8 cellular contexts compared by ENCODE assay signal in the genomic region with DNA sequence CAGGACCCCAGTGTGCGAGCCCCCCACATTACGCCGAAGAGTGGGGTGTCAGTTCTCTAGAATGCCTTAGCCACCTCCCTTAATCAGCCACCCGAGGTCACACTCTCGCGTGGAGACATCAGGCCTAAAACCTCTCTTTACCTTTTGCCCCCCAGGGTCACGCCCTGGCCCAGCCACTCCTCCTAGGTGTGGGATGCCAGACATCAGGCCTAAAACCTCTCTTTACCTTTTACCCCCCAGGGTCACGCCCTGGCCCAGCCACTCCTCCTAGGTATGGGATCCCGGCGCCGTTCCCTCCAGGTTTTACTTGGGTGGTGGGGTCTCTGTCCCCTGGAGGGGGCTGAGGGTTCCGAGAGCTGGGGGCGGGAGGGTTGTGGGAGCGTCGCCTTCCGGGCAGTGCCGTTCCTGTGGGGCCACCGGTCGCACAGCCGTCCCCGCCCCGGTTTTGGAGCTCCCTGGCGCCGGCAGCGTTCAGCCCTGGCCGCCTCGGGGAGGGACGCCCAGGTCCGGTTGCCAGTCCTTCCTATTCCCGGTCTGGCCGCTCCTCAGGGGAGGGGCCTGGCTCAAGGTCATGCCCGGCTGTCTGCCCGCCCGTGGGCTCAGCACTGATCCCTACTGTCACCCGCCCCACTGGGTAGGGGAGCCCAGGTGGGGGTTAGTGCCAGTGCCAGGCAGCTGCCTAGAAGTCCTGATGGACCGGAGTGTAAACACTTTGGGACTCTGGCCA. TPM values are rescaled to one million over a fixed set of nuclear protein-coding genes. Genes with fewer than 3 reads are reported as not detected.
DNase-seq lines count a peak whose midpoint lies in the region; FAIRE-seq and TF ChIP-seq lines count a peak whose summit lies in the region.

No MANE protein-coding gene starts in this region.

- H3K4me1 ChIP-seq in SK-N-SH (ENCODE audit: control insufficient read depth in 1 of 2, insufficient read depth in 2 of 2, low read depth in 1 of 2, low read length in 1 of 2) = peaks cover 6 to 7% of the 10 kb centered on the region in 2 experiments; a peak in 2 of 4 replicates
- H3K4me1 ChIP-seq in H1 (replicated peaks in 1 of 4; ENCODE audit: control insufficient read depth in 3 of 4, insufficient read depth in 4 of 4, low read length in 3 of 4) = peaks cover 0 to 7% (median 3%) of the 10 kb centered on the region in 4 experiments; a peak in 4 of 7 replicates
- H3K4me1 ChIP-seq in mesendoderm (ENCODE audit: control insufficient read depth, low read depth, low read length) = no peaks in the 10 kb centered on the region

- H3K9ac ChIP-seq in SK-N-SH = peak overlapping the region; percentile 87
- peak overlapping the region in 3 of 4 experiments; percentile 26 to 47 (median 45); a peak in 2 of 7 replicates for H3K9ac ChIP-seq in H1 (replicated peaks in 1 of 4; ENCODE audit: extremely low read depth in 1 of 4, low read depth in 3 of 4, low read length in 3 of 4)
- H3K9ac ChIP-seq in mesendoderm (ENCODE audit: low read length) = peak overlapping the region; percentile 72

- H3K18ac ChIP-seq in H1 (ENCODE audit: extremely low read depth, low read length) (no peak overlapping the region), mesendoderm (ENCODE audit: low read length) (peak overlapping the region; percentile 77)

- H2BK120ac ChIP-seq in H1 (replicated peaks; ENCODE audit: low read depth, low read length) = no peak overlapping the region
- H2BK120ac ChIP-seq in mesendoderm (ENCODE audit: low read depth, low read length) = no peak overlapping the region

- H2BK15ac ChIP-seq in H1 (ENCODE audit: low read length) (no peak overlapping the region), mesendoderm (replicated peaks; ENCODE audit: low read depth) (no peak overlapping the region)

- H2BK5ac ChIP-seq in H1 (ENCODE audit: low read depth, low read length) (no peak overlapping the region), mesendoderm (ENCODE audit: low read length) (no peak overlapping the region)

- no peak overlapping the region for H3K14ac ChIP-seq in H1 (ENCODE audit: insufficient read length)

- H3K27ac Mint-ChIP-seq in type B pancreatic cell = peak overlapping the region; percentile 70

- FAIRE-seq in H54 (lab: Jason Lieb, UNC) (no peak), H1 (lab: Jason Lieb, UNC) (no peak)

- H3K27ac ChIP-seq in SK-N-SH (ENCODE audit: low read depth in 2 of 2, low read length in 1 of 2) (no peak overlapping the region; a peak in 1 of 4 replicates), H1 (ENCODE audit: low read depth, low read length) (no peak overlapping the region), mesendoderm (ENCODE audit: low read depth, low read length) (no peak overlapping the region)

- TF ChIP-seq EP300 in SK-N-SH (IDR thresholded peaks at IDR 0.05; ENCODE audit: borderline replicate concordance in 1 of 2, low read depth in 1 of 2, low read length in 1 of 2) (no peak), H1 (IDR thresholded peaks at IDR 0.05; ENCODE audit: borderline replicate concordance in 1 of 2, low read depth in 2 of 2, low read length in 2 of 2) (no peak)

- no peaks in the 10 kb centered on the region for H3K9me2 ChIP-seq in SK-N-SH

- H3K4me2 ChIP-seq in SK-N-SH (peak overlapping the region; percentile 99), H1 (ENCODE audit: insufficient read depth in 1 of 2, low read depth in 2 of 2, low read length in 2 of 2) (peak overlapping the region; percentile 79 to 96), mesendoderm (ENCODE audit: low read length) (peak overlapping the region; percentile 73)

- H3F3A ChIP-seq in SK-N-SH (replicated peaks; ENCODE audit: insufficient read depth) = no peaks in the 10 kb centered on the region

- no peak overlapping the region for H4K91ac ChIP-seq in H1 (replicated peaks; ENCODE audit: insufficient read length, low read length)

- DNase-seq in COLO668 (lab: John Stamatoyannopoulos, UW; ENCODE audit: unreplicated experiment) = peak; percentile 53
- peak; percentile 35 for DNase-seq in H54 (ENCODE audit: insufficient read length, low spot score)
- peak; percentile 68 for DNase-seq in SK-N-SH
- DNase-seq in H1 (ENCODE audit: low read depth in 1 of 2, low spot score in 2 of 2) = peak in 1 of 2 experiments; percentile 64
- peak; percentile 29 for DNase-seq in mesendoderm
- DNase-seq in type B pancreatic cell (ENCODE audit: extremely low spot score, unreplicated experiment) = no peak
- no peak for DNase-seq in kidney glomerular epithelial cell (lab: John Stamatoyannopoulos, UW)
- no peak for DNase-seq in NCI-H524 treated with DMSO at 0.1 percent for 48 hours (lab: John Stamatoyannopoulos, UW)

- 0 out of 2 replicates have a peak, but pooled peaks cover 12% of the 10 kb centered on the region for H4K20me1 ChIP-seq in SK-N-SH (ENCODE audit: insufficient read depth)
- peaks cover 2 to 5% of the 10 kb centered on the region in 2 experiments for H4K20me1 ChIP-seq in H1 (replicated peaks in 1 of 2; ENCODE audit: control insufficient read depth in 1 of 2, insufficient read depth in 2 of 2, low read length in 2 of 2)

- H3K36me3 ChIP-seq in SK-N-SH (replicated peaks in 1 of 2; ENCODE audit: control insufficient read depth in 1 of 2, insufficient read depth in 2 of 2, low read length in 1 of 2) (peaks cover 0 to 13% of the 10 kb centered on the region in 2 experiments), H1 (ENCODE audit: control insufficient read depth in 2 of 4, insufficient read depth in 4 of 4, low read length in 3 of 4) (no peaks in the 10 kb centered on the region; a peak in 1 of 8 replicates), mesendoderm (ENCODE audit: control insufficient read depth, insufficient read depth, low read length) (no peaks in the 10 kb centered on the region)

- peak overlapping the region; percentile 70 for H2AFZ ChIP-seq in SK-N-SH (ENCODE audit: low read depth)
- no peak overlapping the region for H2AFZ ChIP-seq in H1 (ENCODE audit: low read length)

- H3K27me3 Mint-ChIP-seq in type B pancreatic cell = peaks cover 7% of the 10 kb centered on the region

- H3K9me3 Mint-ChIP-seq in type B pancreatic cell = no peaks in the 10 kb centered on the region

- H2BK12ac ChIP-seq in H1 (ENCODE audit: low read depth, low read length) = no peak overlapping the region

- H4K8ac ChIP-seq in H1 (ENCODE audit: extremely low read depth, insufficient read depth, low read length) (no peak overlapping the region), mesendoderm (ENCODE audit: low read depth, low read length) (no peak overlapping the region)

- H3K4me1 Mint-ChIP-seq in type B pancreatic cell (ENCODE audit: unreplicated experiment) = peaks cover 4% of the 10 kb centered on the region

- no peaks in the 10 kb centered on the region for H3K27me3 ChIP-seq in SK-N-SH (ENCODE audit: insufficient read depth)
- no peaks in the 10 kb centered on the region; a peak in 1 of 7 replicates for H3K27me3 ChIP-seq in H1 (replicated peaks in 1 of 4; ENCODE audit: control insufficient read depth in 3 of 4, extremely low read depth in 1 of 4, insufficient read depth in 3 of 4, low read length in 3 of 4)
- H3K27me3 ChIP-seq in mesendoderm (ENCODE audit: insufficient read depth, low read length, poor library complexity) = no peaks in the 10 kb centered on the region

- no peak overlapping the region for H3K56ac ChIP-seq in H1 (replicated peaks; ENCODE audit: insufficient read length, low read depth, low read length)
- peak overlapping the region; percentile 89 for H3K56ac ChIP-seq in mesendoderm (ENCODE audit: low read length)

- peaks cover 3% of the 10 kb centered on the region for H3K36me3 Mint-ChIP-seq in type B pancreatic cell

- no peak for TF ChIP-seq CTCF in SK-N-SH (IDR thresholded peaks at IDR 0.05)
- no peak for TF ChIP-seq CTCF in H1 (IDR thresholded peaks at IDR 0.05; ENCODE audit: control extremely low read depth in 1 of 3, insufficient read depth in 1 of 3, low read depth in 1 of 3, low read length in 3 of 3)
- TF ChIP-seq CTCF in type B pancreatic cell (conservative IDR thresholded peaks at IDR 0.05) = no peak

- H3K79me2 ChIP-seq in SK-N-SH (ENCODE audit: insufficient read depth) (peaks cover 42% of the 10 kb centered on the region), H1 (ENCODE audit: control insufficient read depth in 1 of 2, insufficient read depth in 2 of 2, low read length in 2 of 2) (peaks cover 3 to 25% of the 10 kb centered on the region in 2 experiments; a peak in 3 of 4 replicates), mesendoderm (ENCODE audit: control insufficient read depth, insufficient read depth, low read length) (peaks cover 4% of the 10 kb centered on the region)

- H3K9me3 ChIP-seq in SK-N-SH (no peaks in the 10 kb centered on the region), H1 (ENCODE audit: insufficient read depth in 2 of 2, low read depth in 1 of 2, low read length in 1 of 2) (no peaks in the 10 kb centered on the region)

- H3K4me3 ChIP-seq in SK-N-SH (ENCODE audit: low read depth in 2 of 2, low read length in 1 of 2) = peak overlapping the region; percentile 76 to 85
- H3K4me3 ChIP-seq in H1 (ENCODE audit: extremely low read depth in 1 of 4, insufficient read depth in 2 of 4, low read depth in 3 of 4, low read length in 4 of 4) = peak overlapping the region; percentile 55 to 95 (median 66)
- peak overlapping the region; percentile 61 for H3K4me3 ChIP-seq in mesendoderm (ENCODE audit: low read length)

- CTCF ChIA-PET in SK-N-SH (lab: Yijun Ruan, JAX) (interaction anchor here (0.9 to 2.3 kb wide), 7 partner anchors 8 to 428 kb away, joined by 3 to 10 read pairs (median 5); no protein-coding TSS in a partner anchor), H1 (lab: Charles Lee; ENCODE audit: partially characterized antibody) (interaction anchor here (0.6 to 3.7 kb wide), 7 partner anchors 9 to 207 kb away, joined by 3 to 23 read pairs (median 3); no protein-coding TSS in a partner anchor)

- no peak overlapping the region for H4K5ac ChIP-seq in H1 (ENCODE audit: insufficient read length, low read depth, low read length)
- H4K5ac ChIP-seq in mesendoderm (ENCODE audit: low read length) = no peak overlapping the region

- H3K23me2 ChIP-seq in H1 (ENCODE audit: low read depth, low read length) = peaks cover 8% of the 10 kb centered on the region; the same call in 1 of the 2 replicates

- no peak for TF ChIP-seq POLR2A in H54 (IDR thresholded peaks at IDR 0.05; ENCODE audit: low read depth, low read length)
- TF ChIP-seq POLR2A in H1 (IDR thresholded peaks at IDR 0.05; ENCODE audit: control extremely low read depth in 1 of 2, low read depth in 2 of 2, low read length in 2 of 2) = no peak

- WGBS in SK-N-SH (ENCODE audit: low lambda C conversion rate) = 1% methylated on average over 13 of the region's 36 CpGs
- 8% methylated on average over 18 of the region's 36 CpGs; no CpG with 5 or more reads in 1 of the 2 experiments for WGBS in H1 (ENCODE audit: extremely low coverage in 1 of 2, insufficient coverage in 1 of 2, insufficient read length in 1 of 2, insufficient replicate concordance in 2 of 2, low coverage in 1 of 2, low lambda C conversion rate in 2 of 2, missing lambda C conversion rate in 1 of 2), 2 experiments
- no CpG with 5 or more reads among the region's 36 CpGs for WGBS in mesendoderm (ENCODE audit: extremely low coverage, insufficient coverage, low lambda C conversion rate)

- H3K79me1 ChIP-seq in H1 (ENCODE audit: low read depth, low read length) = no peaks in the 10 kb centered on the region
- H3K79me1 ChIP-seq in mesendoderm (ENCODE audit: low read length) = peaks cover 5% of the 10 kb centered on the region

- peak overlapping the region; percentile 87 for H3K4me3 Mint-ChIP-seq in type B pancreatic cell

- H2BK20ac ChIP-seq in H1 (ENCODE audit: low read length) = no peak overlapping the region

- H3K4ac ChIP-seq in H1 (replicated peaks; ENCODE audit: insufficient read length, low read depth, low read length) (no peak overlapping the region), mesendoderm (ENCODE audit: low read depth, low read length) (no peak overlapping the region)

- TF ChIP-seq RAD21 in SK-N-SH (IDR thresholded peaks at IDR 0.05; ENCODE audit: low read length) (no peak), H1 (IDR thresholded peaks at IDR 0.05 in 1 of 2, conservative IDR thresholded peaks at IDR 0.05 in 1 of 2; ENCODE audit: low read depth in 2 of 2, low read length in 2 of 2) (no peak)

- no peak overlapping the region for H3K23ac ChIP-seq in H1 (ENCODE audit: insufficient read length)
- H3K23ac ChIP-seq in mesendoderm (ENCODE audit: low read length) = no peak overlapping the region

- POLR2A ChIA-PET in SK-N-SH (lab: Yijun Ruan, JAX) (no interaction called here), H1 (lab: Charles Lee; ENCODE audit: partially characterized antibody) (interaction anchor here (1.3 kb wide), 1 partner anchor 10 kb away, joined by 3 read pairs; no protein-coding TSS in a partner anchor)

- H2AK5ac ChIP-seq in H1 (ENCODE audit: low read depth, low read length) = no peak overlapping the region
- H2AK5ac ChIP-seq in mesendoderm (ENCODE audit: low read length) = no peak overlapping the region

RNA-seq across cellular contexts. Expression of gene VPS13D, which starts 0.9 kb away (rescaled TPM):
- polyA plus RNA-seq in SK-N-SH (2012; rRNA removed) = 14.4 and 15.0 TPM in 2 replicates
- polyA plus RNA-seq in SK-N-SH (2012; cell fraction: cytosol; rRNA removed) = 9.1 and 10.8 TPM in 2 replicates
- 19.8 and 28.7 TPM in 2 replicates for polyA plus RNA-seq in SK-N-SH (2012; cell fraction: nucleus; rRNA removed)
- 31.2 and 32.7 TPM in 2 replicates for total RNA-seq in H1 (2021; fragmentation: NEBNext Ultra II Directional; extraction: Animal tissue kit (Norgen Biotek cat#: 25700))
- 9.7 and 10.9 TPM in 2 replicates for polyA plus RNA-seq in H1 (2011; rRNA removed)
- 14.7 TPM for polyA plus RNA-seq in H1 (2011; cell fraction: cytosol; rRNA removed)
- 27.4 TPM for polyA plus RNA-seq in H1 (2011; cell fraction: nucleus; rRNA removed)
- polyA plus RNA-seq in H1 (2012, experiment 1 of 2) = 13.6 to 16.4 TPM (median 14.6 TPM) in 4 replicates
- polyA plus RNA-seq in H1 (2012, experiment 2 of 2) = 1.1 TPM
- polyA plus RNA-seq in H1 (2013, experiment 1 of 2) = 5.6 TPM
- polyA plus RNA-seq in H1 (2013, experiment 2 of 2) = 6.0 TPM
- polyA minus RNA-seq in H1 (2011; rRNA and poly(A)+ RNA removed) = 64.9 and 68.5 TPM in 2 replicates
- polyA minus RNA-seq in H1 (2011; cell fraction: cytosol; rRNA and poly(A)+ RNA removed) = 33.0 TPM
- 80.2 TPM for polyA minus RNA-seq in H1 (2011; cell fraction: nucleus; rRNA and poly(A)+ RNA removed)
- polyA plus RNA-seq in mesendoderm (2013, experiment 1 of 2) = 5.8 TPM
- 4.2 TPM for polyA plus RNA-seq in mesendoderm (2013, experiment 2 of 2)
- 43.4 and 49.0 TPM in 2 replicates for total RNA-seq in type B pancreatic cell (ENCODE audit: low replicate concordance)

Comparison
In these comparisons a context has a peak if more than half of its experiments do, and no peak if none do; other contexts are left out.
1. DNase-seq: peak in COLO668 (single experiment), H54 (single experiment), SK-N-SH (single experiment) and mesendoderm (single experiment); none in type B pancreatic cell (single experiment), kidney glomerular epithelial cell (single experiment) and NCI-H524 treated with DMSO at 0.1 percent for 48 hours (single experiment).
2. Peak in every context shown above with its lines, with median percentiles within 50 percentile points of each other: H3K4me2 ChIP-seq, H3K4me3 ChIP-seq and H3K9ac ChIP-seq.